In the genomic region with DNA sequence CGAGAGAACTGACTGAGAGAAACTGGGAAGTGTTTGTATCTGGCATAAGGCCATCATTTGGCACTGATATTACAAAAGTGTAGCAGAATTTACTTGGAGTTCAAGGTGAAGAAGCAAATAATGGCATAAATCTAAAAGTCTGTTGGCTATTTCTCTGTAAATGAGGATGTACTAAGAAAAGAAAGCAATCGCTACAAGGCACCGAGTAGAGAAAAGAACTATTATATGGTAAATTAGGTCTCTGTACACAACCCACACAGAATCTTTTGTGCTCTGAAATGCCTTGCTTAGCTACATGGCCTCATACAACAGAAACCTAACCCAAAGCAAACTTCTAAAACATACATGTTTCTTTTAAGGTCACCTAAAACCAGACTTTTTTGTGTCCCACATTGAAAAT, we compare ENCODE assay signal across 18 cellular contexts.
DNase-seq lines count a peak whose midpoint lies in the region; ATAC-seq and TF ChIP-seq lines count a peak whose summit lies in the region.
"Had no signal": no experiment of that assay in that cellular context is flagged by ENCODE, and none has a peak within 500 bp of the region (broad histone marks: within the 10 kb centered on the region; RNA-seq: fewer than 3 reads in every experiment).

No MANE protein-coding gene starts in this region.

- WGBS in heart left ventricle, 4 donors, result 66 to 77% (median 75%) methylated on average over 3 of the region's 3 CpGs

- H3K9me3 ChIP-seq in heart left ventricle, result no peaks in the 10 kb centered on the region
- H3K9me3 ChIP-seq in right atrium auricular region, result no peaks in the 10 kb centered on the region
- H3K9me3 ChIP-seq: BLaER1, Caco-2 had no signal

- DNase-seq in heart left ventricle (no peak), right atrium auricular region (ENCODE audit: low spot score) (no peak), NCI-H69 (lab: John Stamatoyannopoulos, UW) (peak; percentile 67), midbrain (lab: John Stamatoyannopoulos, UW) (peak; percentile 4)
- DNase-seq: Caco-2; CD4-positive, CD25-positive, alpha-beta regulatory T cell; CD8-positive, alpha-beta T cell; DMS153; DND-41; H9 had no signal

- H3K27me3 ChIP-seq in heart left ventricle, result no peaks in the 10 kb centered on the region
- no peaks in the 10 kb centered on the region for H3K27me3 ChIP-seq in right atrium auricular region
- H3K27me3 ChIP-seq: BLaER1 had no signal

- ATAC-seq in heart left ventricle (no peak), GM19324 (IDR thresholded peaks at IDR 0.05; ENCODE audit: low FRiP score, unreplicated experiment) (no peak), HG03378 (IDR thresholded peaks at IDR 0.05; ENCODE audit: unreplicated experiment) (no peak), GM19463 (IDR thresholded peaks at IDR 0.05; ENCODE audit: unreplicated experiment) (no peak)
- ATAC-seq: CD8-positive, alpha-beta T cell; GM23338; HCT116 had no signal

- TF ChIP-seq CTCF in heart left ventricle (IDR thresholded peaks at IDR 0.05) (no peak), right atrium auricular region (IDR thresholded peaks at IDR 0.05) (no peak)

- no peak for TF ChIP-seq POLR2A in heart left ventricle (IDR thresholded peaks at IDR 0.05)

- H3K4me1 ChIP-seq in heart left ventricle (peaks cover 0 to 51% (median 12%) of the 10 kb centered on the region in 12 donors), right atrium auricular region (no peaks in the 10 kb centered on the region)
- H3K4me1 ChIP-seq: BLaER1, Caco-2 had no signal

- H3K27ac ChIP-seq in heart left ventricle, result peak overlapping the region in 7 of 12 donors; percentile 3 to 74 (median 15)
- no peak overlapping the region for H3K27ac ChIP-seq in right atrium auricular region
- H3K27ac ChIP-seq: 22Rv1, BLaER1, C4-2B had no signal

- intact Hi-C loops in heart left ventricle (cut with DNase I), result no loop called here

- no peak overlapping the region for H3K4me3 ChIP-seq in heart left ventricle
- H3K4me3 ChIP-seq in right atrium auricular region, result no peak overlapping the region
- H3K4me3 ChIP-seq: BLaER1, GM23338 had no signal

- H3K36me3 ChIP-seq in heart left ventricle, result no peaks in the 10 kb centered on the region
- H3K36me3 ChIP-seq in right atrium auricular region, result no peaks in the 10 kb centered on the region

Comparison
In these comparisons a context has a peak if more than half of its experiments do, and no peak if none do; other contexts are left out.
1. H3K27ac ChIP-seq: peak in heart left ventricle (7 of 12); none in right atrium auricular region (0 of 2).
2. DNase-seq: peak in NCI-H69 (single experiment) and midbrain (single experiment); none in heart left ventricle (0 of 5) and right atrium auricular region (single experiment).